ENCODE assay signal across 8 cellular contexts in genomic region chr11:2825261-2825885, GRCh38.
DNase-seq lines count a peak whose midpoint lies in the region; ATAC-seq and FAIRE-seq lines count a peak whose summit lies in the region.
"Had no signal": no experiment of that assay in that cellular context is flagged by ENCODE, and none has a peak within 500 bp of the region (broad histone marks: within the 10 kb centered on the region; RNA-seq: fewer than 3 reads in every experiment).

No MANE protein-coding gene starts in this region.

- no peak for FAIRE-seq in urothelium cell line (lab: Jason Lieb, UNC)

- H3K27me3 ChIP-seq in muscle layer of colon (ENCODE audit: control insufficient read depth in 1 of 2, insufficient read depth in 2 of 2, low read length in 2 of 2), result no peaks in the 10 kb centered on the region

- peaks cover 30% of the 10 kb centered on the region for H3K4me1 ChIP-seq in muscle layer of colon (ENCODE audit: insufficient read depth, low read length)

- peak overlapping the region; percentile 89 for H3K27ac ChIP-seq in muscle layer of colon (ENCODE audit: low read depth, low read length)

- H3K9me3 ChIP-seq in muscle layer of colon (ENCODE audit: low read length), result peaks cover 4% of the 10 kb centered on the region

- H3K36me3 ChIP-seq in muscle layer of colon (ENCODE audit: insufficient read depth, low read length), result no peaks in the 10 kb centered on the region

- H3K4me3 ChIP-seq in muscle layer of colon (ENCODE audit: low read depth in 1 of 2, low read length in 2 of 2), result peak overlapping the region in 1 of 2 donors; percentile 31

- ATAC-seq in esophagus mucosa (peak; percentile 47), HG03378 (IDR thresholded peaks at IDR 0.05; ENCODE audit: unreplicated experiment) (no peak), GM18868 (IDR thresholded peaks at IDR 0.05; ENCODE audit: unreplicated experiment) (no peak)

- peak overlapping the region; percentile 30 for H3K9ac ChIP-seq in muscle layer of colon (ENCODE audit: low read length)

- DNase-seq in NCI-H226, result peak; percentile 81
- DNase-seq in urothelium cell line (ENCODE audit: low spot score), result peak; percentile 51
- no peak for DNase-seq in NCI-H128 (lab: John Stamatoyannopoulos, UW; ENCODE audit: unreplicated experiment)
- DNase-seq: activated gamma-delta T cell had no signal
